Comparison of ENCODE assay signal across 8 cellular contexts in the genomic region with DNA sequence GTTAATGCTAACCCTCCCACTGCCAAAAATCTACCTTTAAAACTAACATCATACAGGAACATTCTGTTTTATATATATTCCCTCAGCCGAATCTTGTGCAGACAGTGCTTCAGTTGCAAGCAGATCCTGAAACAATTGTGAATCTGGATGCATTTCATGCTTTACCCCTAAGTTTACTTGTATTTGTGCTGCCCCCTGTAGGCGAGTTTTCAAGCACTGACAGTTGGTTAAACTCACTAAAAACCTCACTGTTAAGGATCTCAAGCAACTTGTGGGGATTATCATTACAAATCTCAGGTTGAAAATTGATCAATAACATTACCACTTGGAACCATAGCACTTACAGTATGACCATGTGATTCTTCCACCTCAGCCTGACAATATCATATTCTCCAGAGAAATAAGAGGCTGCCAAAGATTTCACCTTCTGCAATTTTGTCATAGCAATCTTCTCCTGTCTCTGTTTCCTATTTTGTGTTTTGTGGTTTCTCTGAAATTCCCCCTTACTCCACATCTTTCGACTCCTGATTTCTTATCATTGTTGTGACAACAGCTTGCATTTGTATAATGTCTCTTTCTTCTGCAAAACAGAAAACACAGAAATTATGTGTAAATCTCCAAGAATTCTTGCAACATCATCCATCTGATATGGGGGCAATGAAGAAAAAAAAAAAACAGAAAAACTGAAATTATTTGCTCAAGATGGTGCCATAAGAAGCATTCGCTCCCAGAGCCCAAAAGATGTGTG.
A peak's percentile ranks its signal among the peaks of the same experiment; 100 is the strongest.
DNase-seq lines count a peak whose midpoint lies in the region; ATAC-seq and TF ChIP-seq lines count a peak whose summit lies in the region.

No MANE protein-coding gene starts in this region.

- TF ChIP-seq CTCF in KMS-11 (conservative IDR thresholded peaks at IDR 0.05; ENCODE audit: low read depth, low read length) (peak; percentile 88), fibroblast of villous mesenchyme (IDR thresholded peaks at IDR 0.05; ENCODE audit: insufficient read depth, low read depth, low read length) (peak; percentile 67), parathyroid adenoma (IDR thresholded peaks at IDR 0.05) (peak; percentile 36)

- peaks cover 9% of the 10 kb centered on the region for H3K4me1 ChIP-seq in KMS-11 (ENCODE audit: low read depth, poor library complexity, severe bottlenecking)
- H3K4me1 ChIP-seq in parathyroid adenoma, result no peaks in the 10 kb centered on the region

- H3K9ac ChIP-seq in KMS-11, result no peak overlapping the region
- no peak overlapping the region for H3K9ac ChIP-seq in parathyroid adenoma

- H4K20me1 ChIP-seq in KMS-11 (ENCODE audit: insufficient read depth), result no peaks in the 10 kb centered on the region

- no peaks in the 10 kb centered on the region for H3K79me2 ChIP-seq in KMS-11 (ENCODE audit: insufficient read depth, low read depth)
- no peaks in the 10 kb centered on the region for H3K79me2 ChIP-seq in parathyroid adenoma

- H3K9me3 ChIP-seq in parathyroid adenoma (ENCODE audit: control insufficient read depth, low read length), result no peaks in the 10 kb centered on the region

- H3K4me2 ChIP-seq in KMS-11, result no peak overlapping the region
- H3K4me2 ChIP-seq in parathyroid adenoma (ENCODE audit: low read length), result no peak overlapping the region

- no peak for TF ChIP-seq POLR2A in GM18505 (IDR thresholded peaks at IDR 0.05; ENCODE audit: borderline replicate concordance, extremely low read depth, insufficient read depth, insufficient read length)

- no peaks in the 10 kb centered on the region for H3K36me3 ChIP-seq in KMS-11 (ENCODE audit: insufficient read depth)
- no peaks in the 10 kb centered on the region for H3K36me3 ChIP-seq in parathyroid adenoma (ENCODE audit: control insufficient read depth, insufficient read depth, low read length)

- H3K27me3 ChIP-seq in KMS-11 (ENCODE audit: insufficient read depth, low read depth) (no peaks in the 10 kb centered on the region), parathyroid adenoma (ENCODE audit: control insufficient read depth, insufficient read depth, low read length) (no peaks in the 10 kb centered on the region)

- H3K4me3 ChIP-seq in KMS-11 (IDR thresholded peaks at IDR 0.05; ENCODE audit: insufficient read depth, low read depth, low read length), result no peak overlapping the region
- H3K4me3 ChIP-seq in fibroblast of villous mesenchyme (ENCODE audit: low read depth, low read length), result no peak overlapping the region
- no peak overlapping the region for H3K4me3 ChIP-seq in parathyroid adenoma (ENCODE audit: low read depth, low read length)

- DNase-seq in DMS 273 (lab: John Stamatoyannopoulos, UW; ENCODE audit: unreplicated experiment) (peak; percentile 69), DMS 273 treated with DMSO at 0.1 percent for 48 hours (lab: John Stamatoyannopoulos, UW) (no peak), SHP77 treated with DMSO at 0.1 percent for 48 hours (lab: John Stamatoyannopoulos, UW) (peak; percentile 2), fibroblast of villous mesenchyme (ENCODE audit: low read depth) (peak; percentile 67)
- DNase-seq in activated naive CD4-positive, alpha-beta T cell treated with anti-CD3 and anti-CD28 coated beads, Interleukin-2, amount 10 ng/mL, durations not matched to agents 7 days and 5 days, result no peak

- peaks cover 9% of the 10 kb centered on the region for H3K9me3 Mint-ChIP-seq in activated naive CD4-positive, alpha-beta T cell treated with anti-CD3 and anti-CD28 coated beads, Interleukin-2, amount 10 ng/mL, durations not matched to agents 7 days and 5 days

- H3K27ac ChIP-seq in KMS-11, result no peak overlapping the region
- H3K27ac ChIP-seq in parathyroid adenoma, result no peak overlapping the region

- H3K4me3 Mint-ChIP-seq in activated naive CD4-positive, alpha-beta T cell treated with anti-CD3 and anti-CD28 coated beads, Interleukin-2, amount 10 ng/mL, durations not matched to agents 7 days and 5 days, result no peak overlapping the region

- H3K27me3 Mint-ChIP-seq in activated naive CD4-positive, alpha-beta T cell treated with anti-CD3 and anti-CD28 coated beads, Interleukin-2, amount 10 ng/mL, durations not matched to agents 7 days and 5 days, result no peaks in the 10 kb centered on the region

- CTCF ChIA-PET in activated naive CD4-positive, alpha-beta T cell treated with anti-CD3 and anti-CD28 coated beads, Interleukin-2, amount 10 ng/mL, durations not matched to agents 7 days and 5 days (lab: Charles Lee), result no interaction called here

- H2AFZ ChIP-seq in KMS-11 (ENCODE audit: low read depth) (no peak overlapping the region), parathyroid adenoma (no peak overlapping the region)

- H3K36me3 Mint-ChIP-seq in activated naive CD4-positive, alpha-beta T cell treated with anti-CD3 and anti-CD28 coated beads, Interleukin-2, amount 10 ng/mL, durations not matched to agents 7 days and 5 days, result no peaks in the 10 kb centered on the region

- H3K4me1 Mint-ChIP-seq in activated naive CD4-positive, alpha-beta T cell treated with anti-CD3 and anti-CD28 coated beads, Interleukin-2, amount 10 ng/mL, durations not matched to agents 7 days and 5 days, result no peaks in the 10 kb centered on the region

- no peak for ATAC-seq in GM18505 (IDR thresholded peaks at IDR 0.05; ENCODE audit: unreplicated experiment)

- H3K27ac Mint-ChIP-seq in activated naive CD4-positive, alpha-beta T cell treated with anti-CD3 and anti-CD28 coated beads, Interleukin-2, amount 10 ng/mL, durations not matched to agents 7 days and 5 days, result no peak overlapping the region

Comparison
In these comparisons a context has a peak if more than half of its experiments do, and no peak if none do; other contexts are left out.
1. DNase-seq: peak in DMS 273 (single experiment), SHP77 treated with DMSO at 0.1 percent for 48 hours (single experiment) and fibroblast of villous mesenchyme (single experiment); none in DMS 273 treated with DMSO at 0.1 percent for 48 hours (single experiment) and activated naive CD4-positive, alpha-beta T cell treated with anti-CD3 and anti-CD28 coated beads, Interleukin-2, amount 10 ng/mL, durations not matched to agents 7 days and 5 days (single experiment).
2. CTCF ChIP-seq: peak in every context shown above with its lines; median percentile 88 in KMS-11; 67 in fibroblast of villous mesenchyme; 36 in parathyroid adenoma.